Comparison of ENCODE assay signal across 20 cellular contexts in genomic region chr1:8794605-8795004, GRCh38. TPM values are rescaled to one million over a fixed set of nuclear protein-coding genes. Genes with fewer than 3 reads are reported as not detected.
DNase-seq lines count a peak whose midpoint lies in the region; ATAC-seq and TF ChIP-seq lines count a peak whose summit lies in the region.
"Had no signal": no experiment of that assay in that cellular context is flagged by ENCODE, and none has a peak within 500 bp of the region (broad histone marks: within the 10 kb centered on the region; RNA-seq: fewer than 3 reads in every experiment).

No MANE protein-coding gene starts in this region.

- ATAC-seq in CD4-positive, alpha-beta T cell (ENCODE audit: poor library complexity) = peak; percentile 43
- peak; percentile 53 for ATAC-seq in esophagus mucosa
- ATAC-seq in HG03460 (IDR thresholded peaks at IDR 0.05; ENCODE audit: unreplicated experiment) = no peak
- ATAC-seq in T-helper 17 cell = no peak
- no peak for ATAC-seq in HG03432 (IDR thresholded peaks at IDR 0.05; ENCODE audit: unreplicated experiment)
- ATAC-seq: activated T-cell treated with anti-CD3 and anti-CD28 coated beads, Interleukin-2, amount 50 U/mL, for 4 hours; psoas muscle; Right ventricle myocardium inferior had no signal

- H3K27me3 ChIP-seq in CD4-positive, alpha-beta T cell (ENCODE audit: control insufficient read depth, insufficient read depth, low read length) = no peaks in the 10 kb centered on the region

- no peak overlapping the region for H3K27ac Mint-ChIP-seq in CD4-positive, alpha-beta T cell
- H3K27ac Mint-ChIP-seq in T-helper 17 cell = no peak overlapping the region
- H3K27ac Mint-ChIP-seq: activated CD4-positive, alpha-beta memory T cell treated with anti-CD3 and anti-CD28 coated beads, Interleukin-2, amount 10 ng/mL, durations not matched to agents 7 days and 5 days; activated naive CD8-positive, alpha-beta T cell; mesothelial cell of epicardium had no signal

- DNase-seq in CD4-positive, alpha-beta T cell = no peak
- no peak for DNase-seq in GM12864 (ENCODE audit: low read depth)
- DNase-seq in NCI-H510A (lab: John Stamatoyannopoulos, UW) = peak; percentile 72
- no peak for DNase-seq in T-helper 17 cell
- DNase-seq in HuH-7.5 (ENCODE audit: low spot score) = no peak
- DNase-seq: activated CD4-positive, alpha-beta memory T cell treated with anti-CD3 and anti-CD28 coated beads, Interleukin-2, amount 10 ng/mL, durations not matched to agents 7 days and 5 days; activated T-cell treated with anti-CD3 and anti-CD28 coated beads, Interleukin-2, amount 50 U/mL, for 4 hours; hippocampal formation; NCI-H226; psoas muscle; small intestine; stimulated activated CD4-positive, alpha-beta T cell treated with anti-CD3 and anti-CD28 coated beads, Interleukin-4, amount 100 ng/mL, for 1 hour; T-helper 1 cell; WERI-Rb-1 had no signal

- CTCF ChIA-PET in CD4-positive, alpha-beta T cell (lab: Charles Lee) = interaction anchor here (1.0 kb wide), 1 partner anchor 54 kb away, joined by 8 read pairs; no protein-coding TSS in a partner anchor

- POLR2A ChIA-PET in CD4-positive, alpha-beta T cell (lab: Charles Lee) = no interaction called here

- H3K27me3 Mint-ChIP-seq in CD4-positive, alpha-beta T cell = no peaks in the 10 kb centered on the region
- no peaks in the 10 kb centered on the region for H3K27me3 Mint-ChIP-seq in T-helper 17 cell
- H3K27me3 Mint-ChIP-seq: activated CD4-positive, alpha-beta memory T cell treated with anti-CD3 and anti-CD28 coated beads, Interleukin-2, amount 10 ng/mL, durations not matched to agents 7 days and 5 days; activated naive CD8-positive, alpha-beta T cell had no signal

- H3K4me1 Mint-ChIP-seq in CD4-positive, alpha-beta T cell (ENCODE audit: low read depth) = no peaks in the 10 kb centered on the region
- peaks cover 6% of the 10 kb centered on the region for H3K4me1 Mint-ChIP-seq in T-helper 17 cell
- H3K4me1 Mint-ChIP-seq: activated CD4-positive, alpha-beta memory T cell treated with anti-CD3 and anti-CD28 coated beads, Interleukin-2, amount 10 ng/mL, durations not matched to agents 7 days and 5 days had no signal

- no peak overlapping the region for H3K4me3 Mint-ChIP-seq in CD4-positive, alpha-beta T cell
- H3K4me3 Mint-ChIP-seq in T-helper 17 cell = no peak overlapping the region
- H3K4me3 Mint-ChIP-seq: activated CD4-positive, alpha-beta memory T cell treated with anti-CD3 and anti-CD28 coated beads, Interleukin-2, amount 10 ng/mL, durations not matched to agents 7 days and 5 days; activated naive CD8-positive, alpha-beta T cell; activated T-cell treated with anti-CD3 and anti-CD28 coated beads, Interleukin-2, amount 50 U/mL, for 4 hours; mesothelial cell of epicardium had no signal

- intact Hi-C loops in CD4-positive, alpha-beta T cell (cut with DNase I, micrococcal nuclease) = no loop called here

- no peak for TF ChIP-seq CTCF in CD4-positive, alpha-beta T cell (IDR thresholded peaks at IDR 0.05)
- peak; percentile 16 for TF ChIP-seq CTCF in GM12864 (IDR thresholded peaks at IDR 0.05; ENCODE audit: low read depth, low read length, missing control alignments)

- H3K4me3 ChIP-seq in GM12864 (ENCODE audit: low read depth, low read length) = no peak overlapping the region
- H3K4me3 ChIP-seq: psoas muscle had no signal

- H3K36me3 Mint-ChIP-seq in CD4-positive, alpha-beta T cell (ENCODE audit: low read depth) = peaks cover 11% of the 10 kb centered on the region
- H3K36me3 Mint-ChIP-seq in T-helper 17 cell (ENCODE audit: low read depth) = no peaks in the 10 kb centered on the region

- H3K9me3 ChIP-seq in CD4-positive, alpha-beta T cell (ENCODE audit: control insufficient read depth, low read length) = no peaks in the 10 kb centered on the region
- H3K9me3 ChIP-seq in T-helper 17 cell (ENCODE audit: control insufficient read depth, low read length, poor library complexity, severe bottlenecking) = no peaks in the 10 kb centered on the region
- H3K9me3 ChIP-seq: psoas muscle had no signal

- no peaks in the 10 kb centered on the region for H3K9me3 Mint-ChIP-seq in CD4-positive, alpha-beta T cell
- H3K9me3 Mint-ChIP-seq: activated CD4-positive, alpha-beta memory T cell treated with anti-CD3 and anti-CD28 coated beads, Interleukin-2, amount 10 ng/mL, durations not matched to agents 7 days and 5 days; activated T-cell treated with anti-CD3 and anti-CD28 coated beads, Interleukin-2, amount 50 U/mL, for 4 hours; mesothelial cell of epicardium had no signal

- H3K27ac ChIP-seq in CD4-positive, alpha-beta T cell (ENCODE audit: low read depth, low read length) = no peak overlapping the region
- H3K27ac ChIP-seq: psoas muscle, WERI-Rb-1 had no signal

RNA-seq across cellular contexts. Expression of gene RERE, which starts 22.8 kb away (rescaled TPM):
- 10 to 100 TPM; 78.4 to 84.0 TPM for total RNA-seq in CD4-positive, alpha-beta T cell
- total RNA-seq in esophagus mucosa (33.0 TPM), T-helper 17 cell (100 to 1,000 TPM; 102 to 108 TPM)

Comparison
In these comparisons a context has a peak if more than half of its experiments do, and no peak if none do; other contexts are left out.
1. ATAC-seq: peak in CD4-positive, alpha-beta T cell (single experiment) and esophagus mucosa (single experiment); none in HG03460 (single experiment), T-helper 17 cell (single experiment) and HG03432 (single experiment).